ENCODE assay signal across 1 cellular context in genomic region chr7:32048970-32049369, GRCh38.
TF ChIP-seq lines count a peak whose summit lies in the region.

No MANE protein-coding gene starts in this region.

TF ChIP-seq in GM12878, 131 proteins besides CTCF, POLR2A, EP300 and RAD21:
- 0 out of 2 replicates have a peak, but pooled peaks have one; percentile 34 for TF ChIP-seq ZNF687 (IDR thresholded peaks at IDR 0.05)
- no peak for TF ChIP-seq JUNB (IDR thresholded peaks at IDR 0.05)
- TF ChIP-seq DPF2 (IDR thresholded peaks at IDR 0.05), result no peak
- no peak for TF ChIP-seq SMC3 (IDR thresholded peaks at IDR 0.05; ENCODE audit: borderline replicate concordance, low read length)
- no peak; the same call in 1 of the 2 replicates for TF ChIP-seq PKNOX1 (IDR thresholded peaks at IDR 0.05)
- TF ChIP-seq HDAC2 (IDR thresholded peaks at IDR 0.05), result no peak
- no peak for TF ChIP-seq ZNF217 (IDR thresholded peaks at IDR 0.05)
- TF ChIP-seq WRNIP1 (IDR thresholded peaks at IDR 0.05; ENCODE audit: borderline replicate concordance, low read depth, low read length), result no peak
- peak; percentile 37 for TF ChIP-seq PBX3 (IDR thresholded peaks at IDR 0.05; ENCODE audit: insufficient replicate concordance, low read depth, low read length)
- no peak for TF ChIP-seq SKIL (IDR thresholded peaks at IDR 0.05; ENCODE audit: low read depth, poor library complexity, severe bottlenecking)
- TF ChIP-seq ZBED1 (IDR thresholded peaks at IDR 0.05; ENCODE audit: borderline replicate concordance), result no peak
- TF ChIP-seq CUX1 (IDR thresholded peaks at IDR 0.05; ENCODE audit: insufficient replicate concordance, low read depth, low read length), result no peak
- TF ChIP-seq SUPT20H (IDR thresholded peaks at IDR 0.05; ENCODE audit: borderline replicate concordance, control insufficient read depth, low read depth, low read length), result no peak
- TF ChIP-seq MYB (IDR thresholded peaks at IDR 0.05; ENCODE audit: borderline replicate concordance, low read depth, low read length), result no peak
- no peak for TF ChIP-seq SUZ12 (IDR thresholded peaks at IDR 0.05; ENCODE audit: unreplicated experiment)
- TF ChIP-seq ATF7 (IDR thresholded peaks at IDR 0.05; ENCODE audit: low read depth), result peak; percentile 42; the same call in 1 of the 2 replicates
- TF ChIP-seq PAX8 (IDR thresholded peaks at IDR 0.05), result no peak
- no peak for TF ChIP-seq BCL11A (IDR thresholded peaks at IDR 0.05; ENCODE audit: low read depth, low read length)
- TF ChIP-seq HDAC6 (IDR thresholded peaks at IDR 0.05; ENCODE audit: unreplicated experiment), result no peak
- peak in 1 of 2 experiments; percentile 55; a peak in 1 of 4 replicates for TF ChIP-seq BHLHE40 (IDR thresholded peaks at IDR 0.05; ENCODE audit: borderline replicate concordance in 1 of 2, low read depth in 2 of 2, low read length in 1 of 2)
- TF ChIP-seq PML (IDR thresholded peaks at IDR 0.05; ENCODE audit: low read length), result no peak
- TF ChIP-seq MTA2 (IDR thresholded peaks at IDR 0.05; ENCODE audit: low read depth), result peak; percentile 82
- TF ChIP-seq ASH2L (IDR thresholded peaks at IDR 0.05; ENCODE audit: borderline replicate concordance, low read depth), result no peak
- TF ChIP-seq SREBF2 (IDR thresholded peaks at IDR 0.05; ENCODE audit: low read length), result no peak
- TF ChIP-seq STAT3 (IDR thresholded peaks at IDR 0.05; ENCODE audit: low read depth, low read length), result no peak
- peak; percentile 40 to 43; a peak in 2 of 4 replicates for TF ChIP-seq IKZF2 (IDR thresholded peaks at IDR 0.05)
